Comparison of ENCODE assay signal across 17 cellular contexts in genomic region chr19:49154279-49154678, GRCh38. TPM values are rescaled to one million over a fixed set of nuclear protein-coding genes. Genes with fewer than 3 reads are reported as not detected.
DNase-seq lines count a peak whose midpoint lies in the region; ATAC-seq, FAIRE-seq and TF ChIP-seq lines count a peak whose summit lies in the region.
"Had no signal": no experiment of that assay in that cellular context is flagged by ENCODE, and none has a peak within 500 bp of the region (broad histone marks: within the 10 kb centered on the region; RNA-seq: fewer than 3 reads in every experiment).

No MANE protein-coding gene starts in this region.

- no TSS peak for BruUV-seq in HepG2 (replicated peaks; lab: Mats Ljungman, UMichigan)

- H2BK12ac ChIP-seq in neuronal stem cell (ENCODE audit: low read length) = peak overlapping the region; percentile 44

- no peaks in the 10 kb centered on the region for H3K9me3 ChIP-seq in HepG2 (ENCODE audit: low read length)
- no peaks in the 10 kb centered on the region for H3K9me3 ChIP-seq in right lobe of liver
- peaks cover 0 to 2% of the 10 kb centered on the region in 2 donors for H3K9me3 ChIP-seq in neuronal stem cell (replicated peaks in 1 of 2; ENCODE audit: control insufficient read depth in 2 of 2, insufficient read depth in 1 of 2, low read depth in 1 of 2, low read length in 2 of 2)

- H3K36me3 Mint-ChIP-seq in central memory CD8-positive, alpha-beta T cell (ENCODE audit: insufficient read depth) = peaks cover 3% of the 10 kb centered on the region
- H3K36me3 Mint-ChIP-seq: CD8-positive, alpha-beta T cell had no signal

- H2AK5ac ChIP-seq in neuronal stem cell (ENCODE audit: low read depth, low read length) = no peak overlapping the region

- H3K4me2 ChIP-seq in HepG2 (ENCODE audit: low read depth, low read length) (peak overlapping the region; percentile 59), neuronal stem cell (ENCODE audit: insufficient read depth, low read length, poor library complexity, severe bottlenecking) (no peak overlapping the region)

- peak overlapping the region; percentile 3 for H3K23ac ChIP-seq in neuronal stem cell (ENCODE audit: low read depth, low read length, poor library complexity)

- TF ChIP-seq POLR2A in HepG2 (IDR thresholded peaks at IDR 0.05; ENCODE audit: insufficient read depth in 1 of 2, low read depth in 2 of 2, low read length in 2 of 2) (no peak), right lobe of liver (IDR thresholded peaks at IDR 0.05) (no peak)

- H2AFZ ChIP-seq in HepG2 (ENCODE audit: low read length) (no peak overlapping the region), neuronal stem cell (ENCODE audit: low read length) (no peak overlapping the region)

- no peak overlapping the region for H2BK15ac ChIP-seq in neuronal stem cell (ENCODE audit: low read length)

- H2BK120ac ChIP-seq in neuronal stem cell (ENCODE audit: low read depth, low read length) = no peak overlapping the region

- H4K91ac ChIP-seq in neuronal stem cell (ENCODE audit: low read depth, low read length, poor library complexity) = no peak overlapping the region

- no peak for TF ChIP-seq RAD21 in HepG2 (CRISPR knock-in tag; IDR thresholded peaks at IDR 0.05)

- peaks cover 89% of the 10 kb centered on the region for H3K27me3 Mint-ChIP-seq in central memory CD8-positive, alpha-beta T cell

- in situ Hi-C loops in HepG2 (cut with HindIII; ENCODE audit: extremely low pct_ligation_motif_present, low pct_unique_long_range_greater_than_20kb) = loop anchor here (5.0 kb wide), 1 partner anchor 37 kb away; the partner anchor contains the start of genes C19orf73 and PPFIA3

- H3K27ac Mint-ChIP-seq in central memory CD8-positive, alpha-beta T cell (ENCODE audit: low read depth) = peak overlapping the region; percentile 58
- H3K27ac Mint-ChIP-seq: CD8-positive, alpha-beta T cell had no signal

- H4K20me1 ChIP-seq in HepG2 (ENCODE audit: insufficient read depth, low read length) = no peaks in the 10 kb centered on the region

- no peaks in the 10 kb centered on the region for H3K79me2 ChIP-seq in HepG2 (ENCODE audit: insufficient read depth, low read length)

- no peak overlapping the region for H3K4me3 Mint-ChIP-seq in central memory CD8-positive, alpha-beta T cell
- H3K4me3 Mint-ChIP-seq: CD8-positive, alpha-beta T cell had no signal

- no peaks in the 10 kb centered on the region for H3K36me3 ChIP-seq in HepG2 (replicated peaks in 1 of 2; ENCODE audit: control insufficient read depth in 1 of 2, insufficient read depth in 2 of 2, low read length in 2 of 2)
- no peaks in the 10 kb centered on the region for H3K36me3 ChIP-seq in right lobe of liver
- H3K36me3 ChIP-seq in neuronal stem cell (replicated peaks in 1 of 2; ENCODE audit: control insufficient read depth in 2 of 2, insufficient read depth in 2 of 2, low read length in 2 of 2) = peaks cover 0 to 2% of the 10 kb centered on the region in 2 donors
- H3K36me3 ChIP-seq: Peyer's patch had no signal

- peaks cover 8% of the 10 kb centered on the region for H3K9me3 Mint-ChIP-seq in central memory CD8-positive, alpha-beta T cell
- H3K9me3 Mint-ChIP-seq: CD8-positive, alpha-beta T cell had no signal

- CTCF ChIA-PET in HepG2 (lab: Yijun Ruan, JAX; ENCODE audit: low intra/inter-chr PET ratio, low total read pairs) = no interaction called here

- peak overlapping the region in 1 of 3 experiments; percentile 64; a peak in 1 of 6 replicates for H3K4me3 ChIP-seq in HepG2 (replicated peaks in 1 of 3; ENCODE audit: insufficient read depth in 1 of 3, low read depth in 2 of 3, low read length in 3 of 3)
- no peak overlapping the region for H3K4me3 ChIP-seq in right lobe of liver
- H3K4me3 ChIP-seq in neuronal stem cell (ENCODE audit: low read length in 2 of 2) = no peak overlapping the region
- H3K4me3 ChIP-seq: Peyer's patch had no signal

- H3K9ac ChIP-seq in HepG2 (ENCODE audit: insufficient read depth, low read depth, low read length) = no peak overlapping the region
- H3K9ac ChIP-seq in neuronal stem cell (ENCODE audit: low read depth, low read length, poor library complexity) = no peak overlapping the region

- H3K79me1 ChIP-seq in neuronal stem cell (ENCODE audit: low read depth, low read length) = no peaks in the 10 kb centered on the region

- peak overlapping the region; percentile 31 for H3K4ac ChIP-seq in neuronal stem cell (ENCODE audit: low read length)

- no peak for FAIRE-seq in HepG2 (lab: Jason Lieb, UNC)

- no peak for TF ChIP-seq CTCF in HepG2 (CRISPR knock-in tag; IDR thresholded peaks at IDR 0.05)
- no peak for TF ChIP-seq CTCF in right lobe of liver (IDR thresholded peaks at IDR 0.05)

- H3K18ac ChIP-seq in neuronal stem cell (ENCODE audit: low read length) = no peak overlapping the region

- peaks cover 59% of the 10 kb centered on the region for H3K4me1 ChIP-seq in HepG2 (ENCODE audit: insufficient read depth, low read length)
- peaks cover 0 to 10% (median 0%) of the 10 kb centered on the region in 4 donors for H3K4me1 ChIP-seq in right lobe of liver
- peaks cover 20 to 21% of the 10 kb centered on the region in 2 donors for H3K4me1 ChIP-seq in neuronal stem cell (ENCODE audit: control insufficient read depth in 2 of 2, insufficient read depth in 1 of 2, low read depth in 1 of 2, low read length in 2 of 2)

- H3K27me3 ChIP-seq in HepG2 (ENCODE audit: control insufficient read depth in 1 of 2, insufficient read depth in 2 of 2, low read length in 2 of 2) = no peaks in the 10 kb centered on the region; a peak in 2 of 5 replicates
- H3K27me3 ChIP-seq in right lobe of liver = no peaks in the 10 kb centered on the region
- H3K27me3 ChIP-seq in neuronal stem cell (ENCODE audit: control insufficient read depth in 3 of 3, insufficient read depth in 3 of 3, low read depth in 1 of 3, low read length in 3 of 3) = peaks cover 0 to 26% (median 0%) of the 10 kb centered on the region in 3 experiments
- H3K27me3 ChIP-seq: Peyer's patch had no signal

- H4K8ac ChIP-seq in neuronal stem cell (ENCODE audit: low read depth, low read length) = no peak overlapping the region

- peak overlapping the region; percentile 4 for H3K14ac ChIP-seq in neuronal stem cell (ENCODE audit: low read length)

- POLR2A ChIA-PET in HepG2 (lab: Yijun Ruan, JAX) = interaction anchor here (0.7 to 1.8 kb wide), 3 partner anchors 9 to 45 kb away, joined by 3 to 9 read pairs (median 6); partner anchors contain the start of gene LIN7B

- 89% methylated on average over 6 of the region's 6 CpGs for WGBS in HepG2 (ENCODE audit: low lambda C conversion rate)
- 96% methylated on average over 6 of the region's 6 CpGs for WGBS in right lobe of liver (ENCODE audit: insufficient coverage, low coverage, low lambda C conversion rate, missing lambda C conversion rate)
- WGBS in neuronal stem cell (ENCODE audit: extremely low coverage in 2 of 2, insufficient read length in 2 of 2, insufficient replicate concordance in 1 of 2), 2 donors = no CpG with 5 or more reads among the region's 6 CpGs

- DNase-seq in HepG2 (ENCODE audit: low spot score) (no peak), right lobe of liver (no peak), neuronal stem cell (ENCODE audit: low spot score) (no peak), cerebellar nuclear complex (lab: John Stamatoyannopoulos, UW) (no peak), GM03348 (ENCODE audit: low spot score) (no peak)
- DNase-seq in central memory CD8-positive, alpha-beta T cell (ENCODE audit: low spot score in 2 of 2) = no peak
- DNase-seq: AML-193; CD8-positive, alpha-beta T cell; GF-D8; H7; NCI-H1436 treated with DMSO at 0.1 percent for 48 hours; NCI-H2081; NCI-H510A treated with DMSO at 0.1 percent for 48 hours; Peyer's patch; SIG-M5 had no signal

- H2BK5ac ChIP-seq in neuronal stem cell (ENCODE audit: low read length) = no peak overlapping the region

- no peak for TF ChIP-seq EP300 in HepG2 (IDR thresholded peaks at IDR 0.05; ENCODE audit: low read depth in 2 of 2, low read length in 2 of 2)
- no peak for TF ChIP-seq EP300 in HepG2 (CRISPR knock-in tag; IDR thresholded peaks at IDR 0.05; ENCODE audit: borderline replicate concordance)

- peaks cover 27% of the 10 kb centered on the region for H3K4me1 Mint-ChIP-seq in central memory CD8-positive, alpha-beta T cell

- no peak overlapping the region for H3K27ac ChIP-seq in HepG2 (ENCODE audit: extremely low read length, insufficient read depth, low read length)
- H3K27ac ChIP-seq in right lobe of liver = no peak overlapping the region
- no peak overlapping the region for H3K27ac ChIP-seq in neuronal stem cell (replicated peaks; ENCODE audit: low read length)
- H3K27ac ChIP-seq: Peyer's patch had no signal

- intact Hi-C loops in HepG2 (cut with micrococcal nuclease; ENCODE audit: unreplicated experiment) (loop anchor here (10.0 kb wide), 1 partner anchor 51 kb away; no protein-coding TSS in a partner anchor), right lobe of liver (cut with DNase I) (no loop called here)

- ATAC-seq in HepG2 (no peak), right lobe of liver (no peak), HG03139 (IDR thresholded peaks at IDR 0.05; ENCODE audit: unreplicated experiment) (no peak), GM21717 (IDR thresholded peaks at IDR 0.05; ENCODE audit: unreplicated experiment) (no peak)
- no peak for ATAC-seq in central memory CD8-positive, alpha-beta T cell (replicated peaks; ENCODE audit: extremely low read depth, poor library complexity, severe bottlenecking)
- ATAC-seq: CD8-positive, alpha-beta T cell had no signal

RNA-seq across cellular contexts. Expression of gene HRC, which starts 0.9 kb away (rescaled TPM):
- total RNA-seq in HepG2 (2016; rRNA removed; fragmentation: Illumina TruSeq; extraction: Trizol) (1.5 and 3.6 TPM in 2 replicates), right lobe of liver (under 1 TPM in 4 of 6 experiments, not detected in 2; 0.18 to 0.68 (median 0.19) TPM)
- 0.18 and 0.20 TPM in 2 replicates for total RNA-seq in HepG2 (2016; cell fraction: cytosol; rRNA removed; fragmentation: Illumina TruSeq; extraction: Trizol; ENCODE audit: low read depth)
- 1.0 and 4.4 TPM in 2 replicates for total RNA-seq in HepG2 (2016; cell fraction: insoluble cytoplasmic fraction; rRNA removed; fragmentation: Illumina TruSeq; extraction: Trizol)
- total RNA-seq in HepG2 (2016; cell fraction: membrane; rRNA removed; fragmentation: Illumina TruSeq; extraction: Trizol) = 0.24 and 0.46 TPM in 2 replicates
- total RNA-seq in HepG2 (2016; cell fraction: nucleus; rRNA removed; fragmentation: Illumina TruSeq; extraction: Trizol) = 2.5 and 3.4 TPM in 2 replicates
- polyA plus RNA-seq in HepG2 (2011; rRNA removed) = 15.4 and 26.4 TPM in 2 replicates
- polyA plus RNA-seq in HepG2 (2011; cell fraction: cytosol; rRNA removed) = 13.5 and 21.9 TPM in 2 replicates
- polyA plus RNA-seq in HepG2 (2011; cell fraction: nucleus; rRNA removed) = 13.0 and 19.9 TPM in 2 replicates
- 17.7 and 25.6 TPM in 2 replicates for polyA plus RNA-seq in HepG2 (2012)
- polyA plus RNA-seq in HepG2 (2016; cell fraction: cytosol; fragmentation: Illumina TruSeq; extraction: Trizol; ENCODE audit: low read depth) = 0.20 and 0.45 TPM in 2 replicates
- 1.3 and 2.6 TPM in 2 replicates for polyA plus RNA-seq in HepG2 (2016; cell fraction: insoluble cytoplasmic fraction; fragmentation: Illumina TruSeq; extraction: Trizol; ENCODE audit: low read depth)
- 0.15 and 0.74 TPM in 2 replicates for polyA plus RNA-seq in HepG2 (2016; cell fraction: membrane; fragmentation: Illumina TruSeq; extraction: Trizol; ENCODE audit: low read depth)
- polyA plus RNA-seq in HepG2 (2016; cell fraction: nucleus; fragmentation: Illumina TruSeq; extraction: Trizol; ENCODE audit: insufficient read depth, low read depth) = 7.3 and 9.2 TPM in 2 replicates
- 0.28 and 5.1 TPM in 2 replicates for polyA minus RNA-seq in HepG2 (2011; rRNA and poly(A)+ RNA removed; ENCODE audit: low replicate concordance)
- polyA minus RNA-seq in HepG2 (2011; cell fraction: cytosol; rRNA and poly(A)+ RNA removed) = 3.9 and 8.6 TPM in 2 replicates
- polyA minus RNA-seq in HepG2 (2011; cell fraction: nucleus; rRNA and poly(A)+ RNA removed) = 2.2 and 4.6 TPM in 2 replicates
- 0.66 TPM for polyA plus RNA-seq in neuronal stem cell (2013, experiment 1 of 2)
- 0.76 TPM for polyA plus RNA-seq in neuronal stem cell (2013, experiment 2 of 2)
- total RNA-seq: CD8-positive, alpha-beta T cell had no signal

RNA-seq across cellular contexts. Expression of gene TRPM4, which starts 3.3 kb away (rescaled TPM):
- 1.7 and 1.9 TPM in 2 replicates for total RNA-seq in HepG2 (2016; rRNA removed; fragmentation: Illumina TruSeq; extraction: Trizol)
- 0.91 and 1.1 TPM in 2 replicates for total RNA-seq in HepG2 (2016; cell fraction: cytosol; rRNA removed; fragmentation: Illumina TruSeq; extraction: Trizol; ENCODE audit: low read depth)
- 1.2 and 1.5 TPM in 2 replicates for total RNA-seq in HepG2 (2016; cell fraction: insoluble cytoplasmic fraction; rRNA removed; fragmentation: Illumina TruSeq; extraction: Trizol)
- 1.2 and 1.6 TPM in 2 replicates for total RNA-seq in HepG2 (2016; cell fraction: membrane; rRNA removed; fragmentation: Illumina TruSeq; extraction: Trizol)
- total RNA-seq in HepG2 (2016; cell fraction: nucleus; rRNA removed; fragmentation: Illumina TruSeq; extraction: Trizol) = 3.3 and 3.9 TPM in 2 replicates
- 4.3 and 6.3 TPM in 2 replicates for polyA plus RNA-seq in HepG2 (2011; rRNA removed)
- polyA plus RNA-seq in HepG2 (2011; cell fraction: cytosol; rRNA removed) = 3.2 and 3.5 TPM in 2 replicates
- 27.5 and 33.2 TPM in 2 replicates for polyA plus RNA-seq in HepG2 (2011; cell fraction: nucleus; rRNA removed)
- polyA plus RNA-seq in HepG2 (2012) = 6.3 and 7.5 TPM in 2 replicates
- polyA plus RNA-seq in HepG2 (2016; cell fraction: cytosol; fragmentation: Illumina TruSeq; extraction: Trizol; ENCODE audit: low read depth) = 0.50 and 0.69 TPM in 2 replicates
- 0.73 and 1.3 TPM in 2 replicates for polyA plus RNA-seq in HepG2 (2016; cell fraction: insoluble cytoplasmic fraction; fragmentation: Illumina TruSeq; extraction: Trizol; ENCODE audit: low read depth)
- 1.1 TPM in 2 replicates for polyA plus RNA-seq in HepG2 (2016; cell fraction: membrane; fragmentation: Illumina TruSeq; extraction: Trizol; ENCODE audit: low read depth)
- 6.3 and 6.9 TPM in 2 replicates for polyA plus RNA-seq in HepG2 (2016; cell fraction: nucleus; fragmentation: Illumina TruSeq; extraction: Trizol; ENCODE audit: insufficient read depth, low read depth)
- polyA minus RNA-seq in HepG2 (2011; rRNA and poly(A)+ RNA removed; ENCODE audit: low replicate concordance) = 4.8 and 7.6 TPM in 2 replicates
- polyA minus RNA-seq in HepG2 (2011; cell fraction: cytosol; rRNA and poly(A)+ RNA removed) = 1.8 and 3.2 TPM in 2 replicates
- 5.5 and 6.3 TPM in 2 replicates for polyA minus RNA-seq in HepG2 (2011; cell fraction: nucleus; rRNA and poly(A)+ RNA removed)
- total RNA-seq in right lobe of liver = 10 to 100 TPM in 5 of 6 experiments, 1 to 10 TPM in 1; 9.2 to 31.1 (median 14.3) TPM
- polyA plus RNA-seq in neuronal stem cell (2013, experiment 1 of 2) = 4.2 TPM
- polyA plus RNA-seq in neuronal stem cell (2013, experiment 2 of 2) = 4.4 TPM
- total RNA-seq: CD8-positive, alpha-beta T cell had no signal

RNA-seq across cellular contexts. Expression of gene PPFIA3, which starts 34.9 kb away (rescaled TPM):
- 6.3 and 8.6 TPM in 2 replicates for total RNA-seq in HepG2 (2016; rRNA removed; fragmentation: Illumina TruSeq; extraction: Trizol)
- 1.9 and 2.7 TPM in 2 replicates for total RNA-seq in HepG2 (2016; cell fraction: cytosol; rRNA removed; fragmentation: Illumina TruSeq; extraction: Trizol; ENCODE audit: low read depth)
- 6.5 and 8.9 TPM in 2 replicates for total RNA-seq in HepG2 (2016; cell fraction: insoluble cytoplasmic fraction; rRNA removed; fragmentation: Illumina TruSeq; extraction: Trizol)
- total RNA-seq in HepG2 (2016; cell fraction: membrane; rRNA removed; fragmentation: Illumina TruSeq; extraction: Trizol) = 4.5 and 5.6 TPM in 2 replicates
- total RNA-seq in HepG2 (2016; cell fraction: nucleus; rRNA removed; fragmentation: Illumina TruSeq; extraction: Trizol) = 8.1 and 9.0 TPM in 2 replicates
- polyA plus RNA-seq in HepG2 (2011; rRNA removed) = 6.7 and 8.9 TPM in 2 replicates
- 6.0 and 7.5 TPM in 2 replicates for polyA plus RNA-seq in HepG2 (2011; cell fraction: cytosol; rRNA removed)
- polyA plus RNA-seq in HepG2 (2011; cell fraction: nucleus; rRNA removed) = 37.0 and 50.3 TPM in 2 replicates
- polyA plus RNA-seq in HepG2 (2012) = 9.4 and 9.5 TPM in 2 replicates
- polyA plus RNA-seq in HepG2 (2016; cell fraction: cytosol; fragmentation: Illumina TruSeq; extraction: Trizol; ENCODE audit: low read depth) = 1.9 and 2.8 TPM in 2 replicates
- 6.2 and 6.5 TPM in 2 replicates for polyA plus RNA-seq in HepG2 (2016; cell fraction: insoluble cytoplasmic fraction; fragmentation: Illumina TruSeq; extraction: Trizol; ENCODE audit: low read depth)
- 3.3 and 4.2 TPM in 2 replicates for polyA plus RNA-seq in HepG2 (2016; cell fraction: membrane; fragmentation: Illumina TruSeq; extraction: Trizol; ENCODE audit: low read depth)
- polyA plus RNA-seq in HepG2 (2016; cell fraction: nucleus; fragmentation: Illumina TruSeq; extraction: Trizol; ENCODE audit: insufficient read depth, low read depth) = 21.5 and 24.1 TPM in 2 replicates
- polyA minus RNA-seq in HepG2 (2011; rRNA and poly(A)+ RNA removed; ENCODE audit: low replicate concordance) = 8.5 and 15.8 TPM in 2 replicates
- 4.9 and 5.9 TPM in 2 replicates for polyA minus RNA-seq in HepG2 (2011; cell fraction: cytosol; rRNA and poly(A)+ RNA removed)
- polyA minus RNA-seq in HepG2 (2011; cell fraction: nucleus; rRNA and poly(A)+ RNA removed) = 13.8 and 16.6 TPM in 2 replicates
- total RNA-seq in right lobe of liver = 1 to 10 TPM; 1.8 to 6.6 (median 3.1) TPM
- 10.5 TPM for polyA plus RNA-seq in neuronal stem cell (2013, experiment 1 of 2)
- 10.8 TPM for polyA plus RNA-seq in neuronal stem cell (2013, experiment 2 of 2)

RNA-seq across cellular contexts. Expression of gene C19orf73, which starts 35.3 kb away (rescaled TPM):
- total RNA-seq in HepG2 (2016; rRNA removed; fragmentation: Illumina TruSeq; extraction: Trizol) (0.80 and 1.4 TPM in 2 replicates), right lobe of liver (1 to 10 TPM in 5 of 6 experiments, under 1 TPM in 1; 0.73 to 8.1 (median 1.5) TPM)
- 1.6 and 3.1 TPM in 2 replicates for total RNA-seq in HepG2 (2016; cell fraction: cytosol; rRNA removed; fragmentation: Illumina TruSeq; extraction: Trizol; ENCODE audit: low read depth)
- 1.6 and 1.9 TPM in 2 replicates for total RNA-seq in HepG2 (2016; cell fraction: insoluble cytoplasmic fraction; rRNA removed; fragmentation: Illumina TruSeq; extraction: Trizol)
- 2.1 and 2.4 TPM in 2 replicates for total RNA-seq in HepG2 (2016; cell fraction: membrane; rRNA removed; fragmentation: Illumina TruSeq; extraction: Trizol)
- total RNA-seq in HepG2 (2016; cell fraction: nucleus; rRNA removed; fragmentation: Illumina TruSeq; extraction: Trizol) = 0.59 and 0.94 TPM in 2 replicates
- 1.5 and 3.0 TPM in 2 replicates for polyA plus RNA-seq in HepG2 (2011; rRNA removed)
- 2.6 TPM in 2 replicates for polyA plus RNA-seq in HepG2 (2011; cell fraction: cytosol; rRNA removed)
- 3.8 and 4.8 TPM in 2 replicates for polyA plus RNA-seq in HepG2 (2011; cell fraction: nucleus; rRNA removed)
- polyA plus RNA-seq in HepG2 (2012) = 1.1 and 1.9 TPM in 2 replicates
- 2.0 and 2.7 TPM in 2 replicates for polyA plus RNA-seq in HepG2 (2016; cell fraction: cytosol; fragmentation: Illumina TruSeq; extraction: Trizol; ENCODE audit: low read depth)
- polyA plus RNA-seq in HepG2 (2016; cell fraction: insoluble cytoplasmic fraction; fragmentation: Illumina TruSeq; extraction: Trizol; ENCODE audit: low read depth) = 1.6 and 2.2 TPM in 2 replicates
- 1.5 and 1.6 TPM in 2 replicates for polyA plus RNA-seq in HepG2 (2016; cell fraction: membrane; fragmentation: Illumina TruSeq; extraction: Trizol; ENCODE audit: low read depth)
- 0.74 TPM in 1 of 2 replicates, not detected in the other for polyA plus RNA-seq in HepG2 (2016; cell fraction: nucleus; fragmentation: Illumina TruSeq; extraction: Trizol; ENCODE audit: insufficient read depth, low read depth)
- 1.3 TPM in 2 replicates for polyA minus RNA-seq in HepG2 (2011; rRNA and poly(A)+ RNA removed; ENCODE audit: low replicate concordance)
- polyA minus RNA-seq in HepG2 (2011; cell fraction: cytosol; rRNA and poly(A)+ RNA removed) = 0.89 and 1.2 TPM in 2 replicates
- 1.8 and 3.0 TPM in 2 replicates for polyA minus RNA-seq in HepG2 (2011; cell fraction: nucleus; rRNA and poly(A)+ RNA removed)
- 1.1 TPM for polyA plus RNA-seq in neuronal stem cell (2013, experiment 1 of 2)
- 1.3 TPM for polyA plus RNA-seq in neuronal stem cell (2013, experiment 2 of 2)

RNA-seq across cellular contexts. Expression of gene LIN7B, which starts 40.1 kb away (rescaled TPM):
- total RNA-seq in HepG2 (2016; rRNA removed; fragmentation: Illumina TruSeq; extraction: Trizol) (3.5 and 5.3 TPM in 2 replicates), right lobe of liver (1 to 10 TPM; 1.5 to 4.3 (median 2.4) TPM)
- total RNA-seq in HepG2 (2016; cell fraction: cytosol; rRNA removed; fragmentation: Illumina TruSeq; extraction: Trizol; ENCODE audit: low read depth) = 5.6 and 7.0 TPM in 2 replicates
- total RNA-seq in HepG2 (2016; cell fraction: insoluble cytoplasmic fraction; rRNA removed; fragmentation: Illumina TruSeq; extraction: Trizol) = 2.9 and 5.2 TPM in 2 replicates
- total RNA-seq in HepG2 (2016; cell fraction: membrane; rRNA removed; fragmentation: Illumina TruSeq; extraction: Trizol) = 6.4 and 6.9 TPM in 2 replicates
- 3.4 and 4.1 TPM in 2 replicates for total RNA-seq in HepG2 (2016; cell fraction: nucleus; rRNA removed; fragmentation: Illumina TruSeq; extraction: Trizol)
- 7.6 and 8.6 TPM in 2 replicates for polyA plus RNA-seq in HepG2 (2011; rRNA removed)
- 5.0 and 9.3 TPM in 2 replicates for polyA plus RNA-seq in HepG2 (2011; cell fraction: cytosol; rRNA removed)
- 15.9 and 17.9 TPM in 2 replicates for polyA plus RNA-seq in HepG2 (2011; cell fraction: nucleus; rRNA removed)
- 3.9 and 4.2 TPM in 2 replicates for polyA plus RNA-seq in HepG2 (2012)
- 4.7 and 5.8 TPM in 2 replicates for polyA plus RNA-seq in HepG2 (2016; cell fraction: cytosol; fragmentation: Illumina TruSeq; extraction: Trizol; ENCODE audit: low read depth)
- 3.3 and 3.7 TPM in 2 replicates for polyA plus RNA-seq in HepG2 (2016; cell fraction: insoluble cytoplasmic fraction; fragmentation: Illumina TruSeq; extraction: Trizol; ENCODE audit: low read depth)
- 2.7 and 6.8 TPM in 2 replicates for polyA plus RNA-seq in HepG2 (2016; cell fraction: membrane; fragmentation: Illumina TruSeq; extraction: Trizol; ENCODE audit: low read depth)
- polyA plus RNA-seq in HepG2 (2016; cell fraction: nucleus; fragmentation: Illumina TruSeq; extraction: Trizol; ENCODE audit: insufficient read depth, low read depth) = 8.3 and 9.6 TPM in 2 replicates
- 3.8 and 4.0 TPM in 2 replicates for polyA minus RNA-seq in HepG2 (2011; rRNA and poly(A)+ RNA removed; ENCODE audit: low replicate concordance)
- 0.88 and 1.7 TPM in 2 replicates for polyA minus RNA-seq in HepG2 (2011; cell fraction: cytosol; rRNA and poly(A)+ RNA removed)
- polyA minus RNA-seq in HepG2 (2011; cell fraction: nucleus; rRNA and poly(A)+ RNA removed) = 4.9 and 8.3 TPM in 2 replicates
- 3.6 TPM for polyA plus RNA-seq in neuronal stem cell (2013, experiment 1 of 2)
- 3.0 TPM for polyA plus RNA-seq in neuronal stem cell (2013, experiment 2 of 2)
